In genomic region chr3:9390265-9390888, GRCh38 we compare ENCODE assay signal across 1 cellular context.
TF ChIP-seq lines count a peak whose summit lies in the region.

No MANE protein-coding gene starts in this region.

TF ChIP-seq in K562, 482 proteins besides CTCF, POLR2A, EP300 and RAD21:
- TF ChIP-seq, protein P1, sequence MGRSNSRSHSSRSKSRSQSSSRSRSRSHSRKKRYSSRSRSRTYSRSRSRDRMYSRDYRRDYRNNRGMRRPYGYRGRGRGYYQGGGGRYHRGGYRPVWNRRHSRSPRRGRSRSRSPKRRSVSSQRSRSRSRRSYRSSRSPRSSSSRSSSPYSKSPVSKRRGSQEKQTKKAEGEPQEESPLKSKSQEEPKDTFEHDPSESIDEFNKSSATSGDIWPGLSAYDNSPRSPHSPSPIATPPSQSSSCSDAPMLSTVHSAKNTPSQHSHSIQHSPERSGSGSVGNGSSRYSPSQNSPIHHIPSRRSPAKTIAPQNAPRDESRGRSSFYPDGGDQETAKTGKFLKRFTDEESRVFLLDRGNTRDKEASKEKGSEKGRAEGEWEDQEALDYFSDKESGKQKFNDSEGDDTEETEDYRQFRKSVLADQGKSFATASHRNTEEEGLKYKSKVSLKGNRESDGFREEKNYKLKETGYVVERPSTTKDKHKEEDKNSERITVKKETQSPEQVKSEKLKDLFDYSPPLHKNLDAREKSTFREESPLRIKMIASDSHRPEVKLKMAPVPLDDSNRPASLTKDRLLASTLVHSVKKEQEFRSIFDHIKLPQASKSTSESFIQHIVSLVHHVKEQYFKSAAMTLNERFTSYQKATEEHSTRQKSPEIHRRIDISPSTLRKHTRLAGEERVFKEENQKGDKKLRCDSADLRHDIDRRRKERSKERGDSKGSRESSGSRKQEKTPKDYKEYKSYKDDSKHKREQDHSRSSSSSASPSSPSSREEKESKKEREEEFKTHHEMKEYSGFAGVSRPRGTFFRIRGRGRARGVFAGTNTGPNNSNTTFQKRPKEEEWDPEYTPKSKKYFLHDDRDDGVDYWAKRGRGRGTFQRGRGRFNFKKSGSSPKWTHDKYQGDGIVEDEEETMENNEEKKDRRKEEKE (IDR thresholded peaks at IDR 0.05; ENCODE audit: borderline replicate concordance in 1 of 2, control insufficient read depth in 1 of 2, low read depth in 2 of 2, low read length in 1 of 2): 0 out of 4 replicates have a peak, but pooled peaks of 1 of the 2 experiments have one; percentile 34
- TF ChIP-seq ZBTB34 (CRISPR knock-in tag; IDR thresholded peaks at IDR 0.05): no peak
- TF ChIP-seq FOXM1 (IDR thresholded peaks at IDR 0.05; ENCODE audit: low read depth): no peak
- TF ChIP-seq FOXM1 (CRISPR knock-in tag; IDR thresholded peaks at IDR 0.05; ENCODE audit: low read depth): no peak
- peak; percentile 72 for TF ChIP-seq CEBPB (tag; IDR thresholded peaks at IDR 0.05)
- TF ChIP-seq NCOA6 (IDR thresholded peaks at IDR 0.05): no peak
- TF ChIP-seq CEBPG (CRISPR knock-in tag; IDR thresholded peaks at IDR 0.05): no peak; the same call in 1 of the 2 replicates
- TF ChIP-seq CEBPG (tag; conservative IDR thresholded peaks at IDR 0.05 in 1 of 2, IDR thresholded peaks at IDR 0.05 in 1 of 2): peak; percentile 35 to 64; a peak in 3 of 4 replicates
- no peak for TF ChIP-seq MCM7 (IDR thresholded peaks at IDR 0.05)
- TF ChIP-seq ZNF764 (CRISPR knock-in tag; IDR thresholded peaks at IDR 0.05; ENCODE audit: low read depth): no peak
- no peak for TF ChIP-seq ZNF592 (IDR thresholded peaks at IDR 0.05)
- TF ChIP-seq BDP1 (IDR thresholded peaks at IDR 0.05; ENCODE audit: insufficient read depth, insufficient read length): no peak
- TF ChIP-seq SUPT5H (IDR thresholded peaks at IDR 0.05): peak; percentile 45; the same call in 1 of the 2 replicates
- TF ChIP-seq POLR2B (IDR thresholded peaks at IDR 0.05; ENCODE audit: low read depth, partially characterized antibody): peak; percentile 48
- peak; percentile 72 to 82; a peak in 3 of 4 replicates for TF ChIP-seq TRIM24 (IDR thresholded peaks at IDR 0.05)
- TF ChIP-seq ZNF217 (CRISPR knock-in tag; IDR thresholded peaks at IDR 0.05): no peak
- 0 out of 2 replicates have a peak, but pooled peaks have one; percentile 29 for TF ChIP-seq RBFOX2 (IDR thresholded peaks at IDR 0.05; ENCODE audit: low read depth, low read length)
- no peak for TF ChIP-seq STAG1 (CRISPR knock-in tag; IDR thresholded peaks at IDR 0.05; ENCODE audit: borderline replicate concordance)
- no peak for TF ChIP-seq ZNF282 (CRISPR knock-in tag; IDR thresholded peaks at IDR 0.05)
- no peak for TF ChIP-seq KLF16 (IDR thresholded peaks at IDR 0.05)
- TF ChIP-seq MEF2A (IDR thresholded peaks at IDR 0.05; ENCODE audit: control insufficient read depth, low read depth, low read length): no peak
- TF ChIP-seq, protein P2, sequence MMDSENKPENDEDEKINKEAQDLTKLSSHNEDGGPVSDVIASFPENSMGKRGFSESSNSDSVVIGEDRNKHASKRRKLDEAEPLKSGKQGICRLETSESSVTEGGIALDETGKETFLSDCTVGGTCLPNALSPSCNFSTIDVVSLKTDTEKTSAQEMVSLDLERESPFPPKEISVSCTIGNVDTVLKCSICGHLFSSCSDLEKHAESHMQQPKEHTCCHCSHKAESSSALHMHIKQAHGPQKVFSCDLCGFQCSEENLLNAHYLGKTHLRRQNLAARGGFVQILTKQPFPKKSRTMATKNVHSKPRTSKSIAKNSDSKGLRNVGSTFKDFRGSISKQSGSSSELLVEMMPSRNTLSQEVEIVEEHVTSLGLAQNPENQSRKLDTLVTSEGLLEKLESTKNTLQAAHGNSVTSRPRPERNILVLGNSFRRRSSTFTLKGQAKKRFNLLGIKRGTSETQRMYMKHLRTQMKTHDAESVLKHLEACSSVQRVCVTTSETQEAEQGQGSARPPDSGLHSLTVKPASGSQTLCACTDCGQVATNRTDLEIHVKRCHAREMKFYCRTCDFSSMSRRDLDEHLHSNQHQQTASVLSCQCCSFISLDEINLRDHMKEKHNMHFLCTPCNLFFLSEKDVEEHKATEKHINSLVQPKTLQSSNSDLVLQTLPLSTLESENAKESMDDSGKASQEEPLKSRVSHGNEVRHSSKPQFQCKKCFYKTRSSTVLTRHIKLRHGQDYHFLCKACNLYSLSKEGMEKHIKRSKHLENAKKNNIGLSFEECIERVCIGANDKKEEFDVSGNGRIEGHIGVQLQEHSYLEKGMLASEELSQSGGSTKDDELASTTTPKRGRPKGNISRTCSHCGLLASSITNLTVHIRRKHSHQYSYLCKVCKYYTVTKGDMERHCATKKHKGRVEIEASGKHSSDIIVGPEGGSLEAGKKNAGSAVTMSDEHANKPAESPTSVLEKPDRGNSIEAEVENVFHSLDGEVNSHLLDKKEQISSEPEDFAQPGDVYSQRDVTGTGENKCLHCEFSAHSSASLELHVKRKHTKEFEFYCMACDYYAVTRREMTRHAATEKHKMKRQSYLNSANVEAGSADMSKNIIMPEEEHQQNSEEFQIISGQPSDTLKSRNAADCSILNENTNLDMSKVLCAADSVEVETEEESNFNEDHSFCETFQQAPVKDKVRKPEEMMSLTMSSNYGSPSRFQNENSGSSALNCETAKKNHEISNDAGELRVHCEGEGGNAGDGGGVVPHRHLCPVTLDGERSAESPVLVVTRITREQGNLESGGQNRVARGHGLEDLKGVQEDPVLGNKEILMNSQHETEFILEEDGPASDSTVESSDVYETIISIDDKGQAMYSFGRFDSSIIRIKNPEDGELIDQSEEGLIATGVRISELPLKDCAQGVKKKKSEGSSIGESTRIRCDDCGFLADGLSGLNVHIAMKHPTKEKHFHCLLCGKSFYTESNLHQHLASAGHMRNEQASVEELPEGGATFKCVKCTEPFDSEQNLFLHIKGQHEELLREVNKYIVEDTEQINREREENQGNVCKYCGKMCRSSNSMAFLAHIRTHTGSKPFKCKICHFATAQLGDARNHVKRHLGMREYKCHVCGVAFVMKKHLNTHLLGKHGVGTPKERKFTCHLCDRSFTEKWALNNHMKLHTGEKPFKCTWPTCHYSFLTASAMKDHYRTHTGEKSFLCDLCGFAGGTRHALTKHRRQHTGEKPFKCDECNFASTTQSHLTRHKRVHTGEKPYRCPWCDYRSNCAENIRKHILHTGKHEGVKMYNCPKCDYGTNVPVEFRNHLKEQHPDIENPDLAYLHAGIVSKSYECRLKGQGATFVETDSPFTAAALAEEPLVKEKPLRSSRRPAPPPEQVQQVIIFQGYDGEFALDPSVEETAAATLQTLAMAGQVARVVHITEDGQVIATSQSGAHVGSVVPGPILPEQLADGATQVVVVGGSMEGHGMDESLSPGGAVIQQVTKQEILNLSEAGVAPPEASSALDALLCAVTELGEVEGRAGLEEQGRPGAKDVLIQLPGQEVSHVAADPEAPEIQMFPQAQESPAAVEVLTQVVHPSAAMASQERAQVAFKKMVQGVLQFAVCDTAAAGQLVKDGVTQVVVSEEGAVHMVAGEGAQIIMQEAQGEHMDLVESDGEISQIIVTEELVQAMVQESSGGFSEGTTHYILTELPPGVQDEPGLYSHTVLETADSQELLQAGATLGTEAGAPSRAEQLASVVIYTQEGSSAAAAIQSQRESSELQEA (IDR thresholded peaks at IDR 0.05; ENCODE audit: low read depth): no peak
- no peak for TF ChIP-seq RNF2 (IDR thresholded peaks at IDR 0.05)
- no peak for TF ChIP-seq CBX3 (IDR thresholded peaks at IDR 0.05; ENCODE audit: borderline replicate concordance in 1 of 2, low read length in 2 of 2)
- TF ChIP-seq ZNF316 (IDR thresholded peaks at IDR 0.05): 0 out of 2 replicates have a peak, but pooled peaks have one; percentile 7
- TF ChIP-seq POLR2AphosphoS5 (IDR thresholded peaks at IDR 0.05; ENCODE audit: control insufficient read depth, insufficient read depth, low read depth, low read length): peak; percentile 35
